In genomic region chr7:12688771-12689170, GRCh38 we compare ENCODE assay signal across 8 cellular contexts. TPM values are rescaled to one million over a fixed set of nuclear protein-coding genes. Genes with fewer than 3 reads are reported as not detected.
A peak's percentile ranks its signal among the peaks of the same experiment; 100 is the strongest.
DNase-seq lines count a peak whose midpoint lies in the region; ATAC-seq and TF ChIP-seq lines count a peak whose summit lies in the region.
"Not testable (repeated sequence)": the region's sequence is repeated elsewhere in the genome, so short reads cannot be mapped to it uniquely, and the experiment has no call there.

No MANE protein-coding gene starts in this region.

- not testable (repeated sequence) for H3K36me3 ChIP-seq in Panc1 (ENCODE audit: control insufficient read depth, insufficient read depth, low read length); adipocyte (ENCODE audit: control insufficient read depth, insufficient read depth, low read length, severe bottlenecking); heart left ventricle; mesodermal cell (ENCODE audit: control insufficient read depth, insufficient read depth, low read length); tibial artery

- not testable (repeated sequence) for ATAC-seq in Panc1, heart left ventricle

- intact Hi-C loops in Calu3 (cut with micrococcal nuclease; ENCODE audit: unreplicated experiment) = loop anchor here (5.0 kb wide), 3 partner anchors 166 to 354 kb away; no protein-coding TSS in a partner anchor
- intact Hi-C loops in Panc1 (cut with micrococcal nuclease; ENCODE audit: unreplicated experiment) = loop anchor here (10.0 kb wide), 1 partner anchor 426 kb away; no protein-coding TSS in a partner anchor
- intact Hi-C loops in dorsolateral prefrontal cortex (cut with DNase I) = loop anchor here (5.0 to 10.0 kb wide), 4 partner anchors 426 to 574 kb away; no protein-coding TSS in a partner anchor
- intact Hi-C loops in heart left ventricle (cut with DNase I) = loop anchor here (5.0 to 10.0 kb wide), 19 partner anchors 39 to 576 kb away; no protein-coding TSS in a partner anchor
- intact Hi-C loops in tibial artery (cut with DNase I; ENCODE audit: low total_unique reads) = not testable (repeated sequence)

- not testable (repeated sequence) for TF ChIP-seq CTCF in Calu3 (IDR thresholded peaks at IDR 0.05; ENCODE audit: unreplicated experiment); Panc1 (IDR thresholded peaks at IDR 0.05); dorsolateral prefrontal cortex (IDR thresholded peaks at IDR 0.05 in 54 of 56, conservative IDR thresholded peaks at IDR 0.05 in 2 of 56; ENCODE audit: low read depth in 1 of 56, partially characterized antibody in 56 of 56); heart left ventricle (IDR thresholded peaks at IDR 0.05); progenitor cell of endocrine pancreas (IDR thresholded peaks at IDR 0.05; ENCODE audit: unreplicated experiment); tibial artery (IDR thresholded peaks at IDR 0.05)

- H3K9me3 ChIP-seq in Panc1 (ENCODE audit: control insufficient read depth, insufficient read depth, low read depth, low read length); adipocyte (ENCODE audit: control insufficient read depth, low read length); heart left ventricle; mesodermal cell (ENCODE audit: control insufficient read depth, low read length); tibial artery: not testable (repeated sequence)

- not testable (repeated sequence) for H3K4me3 ChIP-seq in Panc1 (ENCODE audit: low read depth in 2 of 2, low read length in 2 of 2)
- peak overlapping the region; percentile 85 for H3K4me3 ChIP-seq in adipocyte (ENCODE audit: low read length)
- H3K4me3 ChIP-seq in dorsolateral prefrontal cortex = peak overlapping the region in 57 of 59 donors; percentile 1 to 100 (median 93)
- H3K4me3 ChIP-seq in heart left ventricle = peak overlapping the region in 10 of 12 donors; percentile 14 to 97 (median 84)
- H3K4me3 ChIP-seq in mesodermal cell (ENCODE audit: extremely low read depth, insufficient read depth, low read length, poor library complexity, severe bottlenecking) = peak overlapping the region; percentile 69
- peak overlapping the region; percentile 5 to 95 for H3K4me3 ChIP-seq in tibial artery

- peaks cover 57% of the 10 kb centered on the region for H3K4me1 Mint-ChIP-seq in Calu3 (ENCODE audit: low read depth, unreplicated experiment)
- H3K4me1 Mint-ChIP-seq in progenitor cell of endocrine pancreas (ENCODE audit: low read depth) = peaks cover 14% of the 10 kb centered on the region

- DNase-seq in Calu3; Panc1 (ENCODE audit: low read depth, low spot score); adipocyte (ENCODE audit: low read depth); dorsolateral prefrontal cortex; heart left ventricle; progenitor cell of endocrine pancreas (ENCODE audit: low spot score, unreplicated experiment); tibial artery: not testable (repeated sequence)

- not testable (repeated sequence) for H3K27me3 Mint-ChIP-seq in Calu3 (ENCODE audit: unreplicated experiment); progenitor cell of endocrine pancreas

- H3K9me3 Mint-ChIP-seq in Calu3 (ENCODE audit: low read depth, unreplicated experiment); progenitor cell of endocrine pancreas (ENCODE audit: low read depth): not testable (repeated sequence)

- WGBS in heart left ventricle, 4 donors = 67 to 85% (median 74%) methylated on average over 1 to 2 of the region's 2 CpGs
- no CpG with 5 or more reads among the region's 2 CpGs for WGBS in mesodermal cell (ENCODE audit: insufficient coverage in 2 of 2), 2 experiments

- in situ Hi-C loops in Panc1 (cut with HindIII; ENCODE audit: low pct_unique_long_range_greater_than_20kb, low sequenced_read_pairs) = not testable (repeated sequence)

- not testable (repeated sequence) for H3K9ac ChIP-seq in adipocyte (ENCODE audit: low read length)

- H3K4me3 Mint-ChIP-seq in Calu3 (ENCODE audit: low read depth, unreplicated experiment) (peak overlapping the region; percentile 78), progenitor cell of endocrine pancreas (ENCODE audit: low read depth) (peak overlapping the region; percentile 88)

- not testable (repeated sequence) for H3K27ac ChIP-seq in Panc1 (ENCODE audit: low read length); mesodermal cell (ENCODE audit: low read depth, low read length, severe bottlenecking); tibial artery
- H3K27ac ChIP-seq in dorsolateral prefrontal cortex = peak overlapping the region in 16 of 59 donors; percentile 1 to 90 (median 18)
- peak overlapping the region in 3 of 12 donors; percentile 6 to 52 (median 8) for H3K27ac ChIP-seq in heart left ventricle

- peaks cover 53% of the 10 kb centered on the region for H3K36me3 Mint-ChIP-seq in Calu3 (ENCODE audit: insufficient read depth, unreplicated experiment)
- not testable (repeated sequence) for H3K36me3 Mint-ChIP-seq in progenitor cell of endocrine pancreas (ENCODE audit: insufficient read depth)

- CTCF ChIA-PET in Calu3 (lab: Charles Lee); Panc1 (lab: Charles Lee): not testable (repeated sequence)

- not testable (repeated sequence) for H3K27me3 ChIP-seq in Panc1 (ENCODE audit: control insufficient read depth, insufficient read depth, low read length); adipocyte (replicated peaks; ENCODE audit: control insufficient read depth, insufficient read depth, low read length); dorsolateral prefrontal cortex; heart left ventricle; tibial artery

- peak overlapping the region; percentile 86 for H3K27ac Mint-ChIP-seq in Calu3 (ENCODE audit: unreplicated experiment)
- not testable (repeated sequence) for H3K27ac Mint-ChIP-seq in progenitor cell of endocrine pancreas

- TF ChIP-seq POLR2A in heart left ventricle (IDR thresholded peaks at IDR 0.05) = not testable (repeated sequence)

- peaks cover 29% of the 10 kb centered on the region for H3K4me1 ChIP-seq in Panc1 (ENCODE audit: control insufficient read depth, insufficient read depth, low read length)
- H3K4me1 ChIP-seq in adipocyte (ENCODE audit: control insufficient read depth, insufficient read depth, low read length) = peaks cover 22% of the 10 kb centered on the region
- peaks cover 0 to 25% (median 12%) of the 10 kb centered on the region in 12 donors for H3K4me1 ChIP-seq in heart left ventricle
- H3K4me1 ChIP-seq in mesodermal cell (ENCODE audit: control insufficient read depth, insufficient read depth, low read length, poor library complexity, severe bottlenecking); tibial artery: not testable (repeated sequence)

- BruUV-seq in Calu3 (replicated peaks; lab: Mats Ljungman, UMichigan) = not testable (repeated sequence)
- TSS peak; percentile 75 for BruUV-seq in Panc1 (replicated peaks; lab: Mats Ljungman, UMichigan)

- POLR2A ChIA-PET in Panc1 (lab: Charles Lee) = not testable (repeated sequence)

RNA-seq across cellular contexts. Expression of gene ARL4A, which starts 1.3 kb away (rescaled TPM):
- 30.6 and 31.9 TPM in 2 replicates for total RNA-seq in Calu3 (2022)
- total RNA-seq in Panc1 (2021; ENCODE audit: unreplicated experiment) = 37.4 TPM
- 11.9 TPM for polyA plus RNA-seq in Panc1 (2012; ENCODE audit: insufficient read length)
- 10 to 100 TPM; 13.2 to 59.1 (median 33.1) TPM for total RNA-seq in dorsolateral prefrontal cortex
- 10 to 100 TPM; 12.8 to 21.4 (median 14.5) TPM for total RNA-seq in heart left ventricle
- polyA plus RNA-seq in heart left ventricle = 10 to 100 TPM; 10.5 to 25.9 TPM
- polyA plus RNA-seq in mesodermal cell (2013, experiment 1 of 2) = 33.3 TPM
- 36.0 TPM for polyA plus RNA-seq in mesodermal cell (2013, experiment 2 of 2)
- total RNA-seq in progenitor cell of endocrine pancreas = 10.9 and 12.6 TPM in 2 replicates
